Comparison of ENCODE assay signal across 27 cellular contexts in the genomic region with DNA sequence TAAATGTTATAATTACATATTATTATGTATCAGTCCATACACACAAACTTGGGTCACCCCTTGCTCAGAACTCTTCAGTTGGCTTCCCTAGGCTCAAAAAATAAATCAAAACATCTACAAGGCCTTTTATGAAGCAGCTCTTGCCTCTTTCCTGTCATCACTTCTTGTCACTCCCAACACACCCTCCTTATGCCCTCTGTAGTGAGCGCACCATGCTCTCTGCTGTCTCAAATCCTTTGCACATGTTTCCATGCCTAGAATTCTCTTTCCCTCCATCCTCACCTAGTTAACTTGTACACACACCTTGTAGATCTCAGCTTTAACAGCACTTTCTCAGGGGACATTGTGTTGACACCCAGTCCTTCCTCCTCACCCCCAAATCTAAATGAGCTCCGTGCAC. TPM values are rescaled to one million over a fixed set of nuclear protein-coding genes. Genes with fewer than 3 reads are reported as not detected.
A peak's percentile ranks its signal among the peaks of the same experiment; 100 is the strongest.
DNase-seq lines count a peak whose midpoint lies in the region; ATAC-seq and TF ChIP-seq lines count a peak whose summit lies in the region.
"Had no signal": no experiment of that assay in that cellular context is flagged by ENCODE, and none has a peak within 500 bp of the region (broad histone marks: within the 10 kb centered on the region; RNA-seq: fewer than 3 reads in every experiment).

No MANE protein-coding gene starts in this region.

- ATAC-seq in Right ventricle myocardium superior (ENCODE audit: poor library complexity) (peak; percentile 52), memory B cell (ENCODE audit: low read depth) (no peak), HG03108 (IDR thresholded peaks at IDR 0.05; ENCODE audit: unreplicated experiment) (no peak)
- ATAC-seq in stimulated activated naive CD8-positive, alpha-beta T cell treated with anti-CD3 and anti-CD28 coated beads, Interleukin-15, amount 100 ng/mL, for 72 hours, result no peak
- ATAC-seq: PC-3 had no signal

- H3K36me3 Mint-ChIP-seq in memory B cell, result peaks cover 17% of the 10 kb centered on the region

- no peak for DNase-seq in Right ventricle myocardium superior
- DNase-seq in right atrium auricular region (ENCODE audit: low spot score), result no peak
- no peak for DNase-seq in dorsolateral prefrontal cortex
- no peak for DNase-seq in memory B cell (ENCODE audit: low spot score in 2 of 2)
- DNase-seq in stimulated activated naive CD8-positive, alpha-beta T cell treated with anti-CD3 and anti-CD28 coated beads, Interleukin-15, amount 100 ng/mL, for 72 hours, result no peak
- DNase-seq: CD4-positive, CD25-positive, alpha-beta regulatory T cell; DMS153; GOT3; HFFc6; MM.1S; NCI-H1048; NCI-H1417; NCI-H1694; NCI-H2029 treated with DMSO at 0.1 percent for 48 hours; NCI-H446 treated with DMSO at 0.1 percent for 48 hours; NCI-H526; NCI-H82; NK-92 treated with Interleukin-12 subunit alpha and Interleukin-12 subunit beta, amount 100 ng/mL, for 24 hours; PC-3 had no signal

- no peak overlapping the region for H3K4me3 Mint-ChIP-seq in memory B cell
- no peak overlapping the region for H3K4me3 Mint-ChIP-seq in stimulated activated naive CD8-positive, alpha-beta T cell treated with anti-CD3 and anti-CD28 coated beads, Interleukin-15, amount 100 ng/mL, for 72 hours
- H3K4me3 Mint-ChIP-seq: CD4-positive, CD25-positive, alpha-beta regulatory T cell; HFFc6; IgD-negative memory B cell had no signal

- H3K27me3 ChIP-seq in right atrium auricular region, result no peaks in the 10 kb centered on the region
- H3K27me3 ChIP-seq in dorsolateral prefrontal cortex, result no peaks in the 10 kb centered on the region
- H3K27me3 ChIP-seq: BLaER1 had no signal

- H3K4me3 ChIP-seq in right atrium auricular region, result no peak overlapping the region
- H3K4me3 ChIP-seq in dorsolateral prefrontal cortex, result no peak overlapping the region
- H3K4me3 ChIP-seq: BLaER1, HAP-1 had no signal

- H3K4me1 ChIP-seq in right atrium auricular region, result peaks cover 0 to 32% of the 10 kb centered on the region in 2 donors

- H3K27me3 Mint-ChIP-seq in memory B cell, result no peaks in the 10 kb centered on the region
- no peaks in the 10 kb centered on the region for H3K27me3 Mint-ChIP-seq in stimulated activated naive CD8-positive, alpha-beta T cell treated with anti-CD3 and anti-CD28 coated beads, Interleukin-15, amount 100 ng/mL, for 72 hours
- H3K27me3 Mint-ChIP-seq: CD4-positive, CD25-positive, alpha-beta regulatory T cell; IgD-negative memory B cell had no signal

- intact Hi-C loops in Right ventricle myocardium superior (cut with DNase I) (no loop called here), dorsolateral prefrontal cortex (cut with DNase I) (no loop called here)

- no peaks in the 10 kb centered on the region for H3K36me3 ChIP-seq in right atrium auricular region
- H3K36me3 ChIP-seq: HAP-1 had no signal

- no peaks in the 10 kb centered on the region for H3K9me3 Mint-ChIP-seq in memory B cell
- no peaks in the 10 kb centered on the region for H3K9me3 Mint-ChIP-seq in stimulated activated naive CD8-positive, alpha-beta T cell treated with anti-CD3 and anti-CD28 coated beads, Interleukin-15, amount 100 ng/mL, for 72 hours
- H3K9me3 Mint-ChIP-seq: CD4-positive, CD25-positive, alpha-beta regulatory T cell; IgD-negative memory B cell had no signal

- H3K27ac ChIP-seq in right atrium auricular region, result peak overlapping the region in 1 of 2 donors; percentile 67
- H3K27ac ChIP-seq in dorsolateral prefrontal cortex, result peak overlapping the region in 43 of 59 donors; percentile 0 to 82 (median 63)
- H3K27ac ChIP-seq in temporal lobe (ENCODE audit: low read depth, low read length), result peak overlapping the region; percentile 63
- H3K27ac ChIP-seq: BLaER1, HL-60, KMS-11 had no signal

- peak overlapping the region; percentile 9 for H3K27ac Mint-ChIP-seq in memory B cell
- no peak overlapping the region for H3K27ac Mint-ChIP-seq in stimulated activated naive CD8-positive, alpha-beta T cell treated with anti-CD3 and anti-CD28 coated beads, Interleukin-15, amount 100 ng/mL, for 72 hours
- H3K27ac Mint-ChIP-seq: HFFc6 had no signal

- TF ChIP-seq CTCF in right atrium auricular region (IDR thresholded peaks at IDR 0.05), result no peak
- TF ChIP-seq CTCF in dorsolateral prefrontal cortex (IDR thresholded peaks at IDR 0.05 in 54 of 56, conservative IDR thresholded peaks at IDR 0.05 in 2 of 56; ENCODE audit: low read depth in 1 of 56, partially characterized antibody in 56 of 56), result no peak

- no peaks in the 10 kb centered on the region for H3K9me3 ChIP-seq in right atrium auricular region
- H3K9me3 ChIP-seq: BLaER1, HAP-1 had no signal

- peaks cover 8% of the 10 kb centered on the region for H3K4me1 Mint-ChIP-seq in memory B cell
- peaks cover 14% of the 10 kb centered on the region for H3K4me1 Mint-ChIP-seq in stimulated activated naive CD8-positive, alpha-beta T cell treated with anti-CD3 and anti-CD28 coated beads, Interleukin-15, amount 100 ng/mL, for 72 hours

RNA-seq across cellular contexts. Expression of gene ATP8A1, which starts 53.0 kb away (rescaled TPM):
- 19.3 TPM for total RNA-seq in Right ventricle myocardium superior
- total RNA-seq in right atrium auricular region, result 10 to 100 TPM; 12.5 to 25.8 TPM
- 100 to 1,000 TPM in 119 of 120 experiments, 10 to 100 TPM in 1; 78.1 to 308 (median 175) TPM for total RNA-seq in dorsolateral prefrontal cortex
- total RNA-seq in temporal lobe, result 151 TPM
- total RNA-seq: A172 had no signal
